In the genomic region with DNA sequence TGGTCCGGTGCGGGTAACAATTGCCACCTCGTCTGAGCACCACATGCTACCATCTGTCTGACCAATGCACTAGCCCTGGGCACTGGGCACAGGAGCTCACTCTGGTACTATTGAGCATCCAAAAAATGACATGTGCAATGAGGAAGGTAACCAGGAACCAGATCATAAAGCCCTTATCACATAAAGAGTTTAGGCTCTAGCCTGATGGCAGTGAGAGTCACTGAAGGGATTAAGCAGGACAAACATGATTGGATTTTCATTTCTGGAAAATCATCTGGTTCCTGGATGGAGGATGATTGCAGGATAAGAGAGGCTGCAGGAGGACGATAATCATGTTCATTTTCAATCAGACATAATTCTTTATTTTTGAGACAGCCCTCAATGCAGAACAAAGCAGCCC, we compare ENCODE assay signal across 31 cellular contexts.
"Had no signal": no experiment of that assay in that cellular context is flagged by ENCODE, and none has a peak within 500 bp of the region (broad histone marks: within the 10 kb centered on the region; RNA-seq: fewer than 3 reads in every experiment).

No MANE protein-coding gene starts in this region.

- DNase-seq: activated CD4-positive, alpha-beta memory T cell treated with anti-CD3 and anti-CD28 coated beads for 36 hours; activated CD4-positive, alpha-beta T cell treated with anti-CD3 and anti-CD28 coated beads for 36 hours; activated CD4-positive, alpha-beta T cell treated with anti-CD3 and anti-CD28 coated beads, Interleukin-2, amount 10 ng/mL, durations not matched to agents 24 days and 14 days; activated CD4-positive, CD25-positive, alpha-beta regulatory T cell; activated CD4-positive, CD25-positive, alpha-beta regulatory T cell treated with anti-CD3 and anti-CD28 coated beads, Interleukin-2, amount 50 U/mL, for 72 hours; activated CD8-positive, alpha-beta memory T cell treated with anti-CD3 and anti-CD28 coated beads, Interleukin-2, amount 10 ng/mL, durations not matched to agents 7 days and 5 days; activated CD8-positive, alpha-beta memory T cell treated with anti-CD3 and anti-CD28 coated beads, Interleukin-2, amount 50 U/mL, for 4 hours; activated CD8-positive, alpha-beta T cell treated with anti-CD3 and anti-CD28 coated beads, Interleukin-2, amount 10 ng/mL, durations not matched to agents 7 days and 5 days; activated gamma-delta T cell; activated naive CD4-positive, alpha-beta T cell treated with anti-CD3 and anti-CD28 coated beads, Interleukin-2, amount 50 U/mL, for 16 hours; activated naive CD4-positive, alpha-beta T cell treated with Interleukin-2 at 50 U/mL for 16 hours; activated T-cell treated with anti-CD3 and anti-CD28 coated beads, Interleukin-2, amount 50 U/mL, for 1 hour; activated T-cell treated with anti-CD3 and anti-CD28 coated beads, Interleukin-2, amount 50 U/mL, for 48 hours; amniotic stem cell; anterior cingulate cortex; brain microvascular endothelial cell; colonic mucosa; effector memory CD8-positive, alpha-beta T cell; erythroblast; foreskin keratinocyte; gastrocnemius medialis; glutamatergic neuron; heart left ventricle; hypothalamus; T-helper 2 cell had no signal

- H3K36me3 ChIP-seq: brain microvascular endothelial cell, colonic mucosa, gastrocnemius medialis had no signal

- H3K4me3 Mint-ChIP-seq: activated CD4-positive, alpha-beta memory T cell treated with anti-CD3 and anti-CD28 coated beads for 36 hours; activated CD4-positive, alpha-beta T cell treated with anti-CD3 and anti-CD28 coated beads for 36 hours; activated CD4-positive, alpha-beta T cell treated with anti-CD3 and anti-CD28 coated beads, Interleukin-2, amount 10 ng/mL, durations not matched to agents 24 days and 14 days; activated CD8-positive, alpha-beta memory T cell treated with anti-CD3 and anti-CD28 coated beads, Interleukin-2, amount 10 ng/mL, durations not matched to agents 7 days and 5 days; activated CD8-positive, alpha-beta T cell treated with anti-CD3 and anti-CD28 coated beads, Interleukin-2, amount 10 ng/mL, durations not matched to agents 7 days and 5 days; activated naive CD8-positive, alpha-beta T cell; activated T-helper 1 cell treated with anti-CD3 and anti-CD28 coated beads, Interleukin-12 subunit alpha, Interleukin-12 subunit beta, Interleukin-2, Interleukin-4 antibody, amounts not matched to agents 30 ng/mL and 10 ng/mL and 1 ng/mL, durations not matched to agents 14 hours and 24 hours and 36 hours; central memory CD8-positive, alpha-beta T cell; dendritic cell treated with granulocyte-macrophage colony-stimulating factor and Interleukin-4, amounts not matched to agents 40 ng/mL and 50 ng/mL, for 4 days; effector memory CD8-positive, alpha-beta T cell had no signal

- H3K4me1 Mint-ChIP-seq: activated CD4-positive, alpha-beta T cell treated with anti-CD3 and anti-CD28 coated beads for 36 hours; activated CD4-positive, alpha-beta T cell treated with anti-CD3 and anti-CD28 coated beads, Interleukin-2, amount 10 ng/mL, durations not matched to agents 24 days and 14 days; activated CD8-positive, alpha-beta memory T cell treated with anti-CD3 and anti-CD28 coated beads, Interleukin-2, amount 10 ng/mL, durations not matched to agents 7 days and 5 days; central memory CD8-positive, alpha-beta T cell had no signal

- H3K27me3 Mint-ChIP-seq: activated CD4-positive, alpha-beta T cell treated with anti-CD3 and anti-CD28 coated beads for 36 hours; activated naive CD8-positive, alpha-beta T cell; dendritic cell treated with granulocyte-macrophage colony-stimulating factor and Interleukin-4, amounts not matched to agents 40 ng/mL and 50 ng/mL, for 4 days had no signal

- ATAC-seq: activated CD4-positive, alpha-beta T cell treated with anti-CD3 and anti-CD28 coated beads for 36 hours; activated CD8-positive, alpha-beta memory T cell treated with anti-CD3 and anti-CD28 coated beads, Interleukin-2, amount 10 ng/mL, durations not matched to agents 7 days and 5 days; activated CD8-positive, alpha-beta T cell treated with anti-CD3 and anti-CD28 coated beads, Interleukin-2, amount 10 ng/mL, durations not matched to agents 7 days and 5 days; effector memory CD8-positive, alpha-beta T cell; foreskin keratinocyte; gastrocnemius medialis; heart left ventricle had no signal

- H3K4me1 ChIP-seq: colonic mucosa, esophagus muscularis mucosa, foreskin keratinocyte, gastrocnemius medialis had no signal

- H3K9me3 Mint-ChIP-seq: activated CD4-positive, alpha-beta memory T cell treated with anti-CD3 and anti-CD28 coated beads for 36 hours; activated T-helper 1 cell treated with anti-CD3 and anti-CD28 coated beads, Interleukin-12 subunit alpha, Interleukin-12 subunit beta, Interleukin-2, Interleukin-4 antibody, amounts not matched to agents 30 ng/mL and 10 ng/mL and 1 ng/mL, durations not matched to agents 14 hours and 24 hours and 36 hours; central memory CD8-positive, alpha-beta T cell; dendritic cell treated with granulocyte-macrophage colony-stimulating factor and Interleukin-4, amounts not matched to agents 40 ng/mL and 50 ng/mL, for 4 days; effector memory CD8-positive, alpha-beta T cell had no signal

- H3K27ac Mint-ChIP-seq: activated CD4-positive, alpha-beta memory T cell treated with anti-CD3 and anti-CD28 coated beads for 36 hours; activated CD4-positive, alpha-beta T cell treated with anti-CD3 and anti-CD28 coated beads for 36 hours; activated CD4-positive, alpha-beta T cell treated with anti-CD3 and anti-CD28 coated beads, Interleukin-2, amount 10 ng/mL, durations not matched to agents 24 days and 14 days; activated CD8-positive, alpha-beta memory T cell treated with anti-CD3 and anti-CD28 coated beads, Interleukin-2, amount 10 ng/mL, durations not matched to agents 7 days and 5 days; activated CD8-positive, alpha-beta T cell treated with anti-CD3 and anti-CD28 coated beads, Interleukin-2, amount 10 ng/mL, durations not matched to agents 7 days and 5 days; activated naive CD8-positive, alpha-beta T cell; activated T-helper 1 cell treated with anti-CD3 and anti-CD28 coated beads, Interleukin-12 subunit alpha, Interleukin-12 subunit beta, Interleukin-2, Interleukin-4 antibody, amounts not matched to agents 30 ng/mL and 10 ng/mL and 1 ng/mL, durations not matched to agents 14 hours and 24 hours and 36 hours; dendritic cell treated with granulocyte-macrophage colony-stimulating factor and Interleukin-4, amounts not matched to agents 40 ng/mL and 50 ng/mL, for 4 days; effector memory CD8-positive, alpha-beta T cell had no signal

- H3K9me3 ChIP-seq: colonic mucosa, esophagus muscularis mucosa, gastrocnemius medialis, heart left ventricle had no signal

- H3K4me3 ChIP-seq: colonic mucosa, dorsolateral prefrontal cortex, esophagus muscularis mucosa, gastrocnemius medialis, heart left ventricle had no signal

- H3K36me3 Mint-ChIP-seq: activated CD4-positive, alpha-beta memory T cell treated with anti-CD3 and anti-CD28 coated beads for 36 hours; activated CD8-positive, alpha-beta memory T cell treated with anti-CD3 and anti-CD28 coated beads, Interleukin-2, amount 10 ng/mL, durations not matched to agents 7 days and 5 days had no signal

- H3K27me3 ChIP-seq: brain microvascular endothelial cell, colonic mucosa, dorsolateral prefrontal cortex, esophagus muscularis mucosa, foreskin keratinocyte, gastrocnemius medialis, heart left ventricle had no signal
